11 cellular contexts compared by ENCODE assay signal in the genomic region with DNA sequence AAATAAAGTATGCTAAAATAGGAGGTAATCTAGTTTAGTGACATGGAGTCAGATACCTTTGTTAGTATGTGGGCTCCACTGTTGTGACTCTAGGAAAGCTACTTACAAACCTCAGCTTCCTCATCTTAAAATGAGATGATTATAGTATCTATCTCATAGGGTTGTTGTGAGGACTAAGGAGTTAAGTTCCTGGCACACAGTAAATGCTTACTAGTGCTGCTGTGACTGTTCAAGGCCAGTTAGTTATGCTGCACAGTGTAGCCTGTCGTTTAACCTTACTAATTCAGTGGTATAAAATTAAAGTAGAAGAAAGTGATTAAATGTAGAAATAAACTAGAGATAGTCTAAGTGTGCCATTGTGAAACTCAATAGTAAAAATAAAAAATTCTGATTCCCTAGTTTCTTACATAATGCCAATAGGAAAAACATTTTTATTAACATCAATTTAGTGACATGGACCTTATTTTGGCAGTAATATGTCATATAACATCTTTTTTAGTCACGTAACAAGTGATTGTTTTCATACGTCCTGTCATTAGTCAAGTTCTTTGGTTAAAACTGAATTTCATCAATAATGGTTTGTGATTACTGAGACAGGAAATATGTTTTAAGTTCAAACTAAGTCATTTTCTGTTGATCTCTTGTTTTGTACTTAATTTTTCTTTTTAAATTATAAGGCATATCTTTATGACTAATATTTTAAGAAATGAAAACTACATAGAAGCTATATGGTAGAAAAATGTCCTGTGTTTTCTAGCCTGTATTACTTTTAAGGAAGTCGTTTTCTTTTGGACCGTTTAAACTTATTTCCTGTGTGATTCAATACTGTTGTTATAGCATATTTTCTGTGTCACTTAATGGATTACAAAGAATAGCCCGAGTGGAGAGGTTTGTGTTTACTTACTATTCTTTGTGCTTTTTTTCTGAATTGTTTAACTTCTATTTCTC.
A peak's percentile ranks its signal among the peaks of the same experiment; 100 is the strongest.
DNase-seq lines count a peak whose midpoint lies in the region; ATAC-seq, FAIRE-seq and TF ChIP-seq lines count a peak whose summit lies in the region.
"Had no signal": no experiment of that assay in that cellular context is flagged by ENCODE, and none has a peak within 500 bp of the region (broad histone marks: within the 10 kb centered on the region; RNA-seq: fewer than 3 reads in every experiment).

No MANE protein-coding gene starts in this region.

- H3K9me3 Mint-ChIP-seq in MCF 10A (ENCODE audit: unreplicated experiment) = no peaks in the 10 kb centered on the region
- H3K9me3 Mint-ChIP-seq in stimulated activated naive CD8-positive, alpha-beta T cell treated with anti-CD3 and anti-CD28 coated beads, Interleukin-15, amount 100 ng/mL, for 72 hours = no peaks in the 10 kb centered on the region

- H3K9me3 ChIP-seq in breast epithelium = no peaks in the 10 kb centered on the region
- no peaks in the 10 kb centered on the region for H3K9me3 ChIP-seq in SJSA1 (replicated peaks)

- peak; percentile 89 for FAIRE-seq in endometrium (lab: Jason Lieb, UNC)

- H3K4me3 ChIP-seq in breast epithelium = no peak overlapping the region
- H3K4me3 ChIP-seq in SJSA1 = no peak overlapping the region

- no peak for TF ChIP-seq CTCF in MCF 10A (IDR thresholded peaks at IDR 0.05; ENCODE audit: unreplicated experiment)
- TF ChIP-seq CTCF in breast epithelium (IDR thresholded peaks at IDR 0.05) = no peak

- no peaks in the 10 kb centered on the region for H3K27me3 ChIP-seq in breast epithelium
- no peaks in the 10 kb centered on the region for H3K27me3 ChIP-seq in SJSA1 (replicated peaks)

- ATAC-seq in stimulated activated naive CD8-positive, alpha-beta T cell treated with anti-CD3 and anti-CD28 coated beads, Interleukin-15, amount 100 ng/mL, for 72 hours = peak; percentile 73
- ATAC-seq: Panc1 had no signal

- intact Hi-C loops in MCF 10A (cut with micrococcal nuclease) (no loop called here), breast epithelium (cut with DNase I; ENCODE audit: low total_unique reads) (no loop called here)

- POLR2A ChIA-PET in MCF 10A (lab: Yijun Ruan, JAX) = no interaction called here

- H3K36me3 ChIP-seq in breast epithelium (peaks cover 15% of the 10 kb centered on the region), SJSA1 (peaks cover 21% of the 10 kb centered on the region)

- BruUV-seq in MCF 10A (replicated peaks; lab: Mats Ljungman, UMichigan) = no TSS peak

- no peak for TF ChIP-seq POLR2A in breast epithelium (IDR thresholded peaks at IDR 0.05)

- no peaks in the 10 kb centered on the region for H3K27me3 Mint-ChIP-seq in MCF 10A (ENCODE audit: insufficient read depth, unreplicated experiment)
- H3K27me3 Mint-ChIP-seq in stimulated activated naive CD8-positive, alpha-beta T cell treated with anti-CD3 and anti-CD28 coated beads, Interleukin-15, amount 100 ng/mL, for 72 hours = no peaks in the 10 kb centered on the region
- H3K27me3 Mint-ChIP-seq: progenitor cell of endocrine pancreas had no signal

- peak overlapping the region; percentile 12 for H3K27ac Mint-ChIP-seq in MCF 10A (ENCODE audit: low read depth, unreplicated experiment)
- peak overlapping the region; percentile 83 to 94 for H3K27ac Mint-ChIP-seq in stimulated activated naive CD8-positive, alpha-beta T cell treated with anti-CD3 and anti-CD28 coated beads, Interleukin-15, amount 100 ng/mL, for 72 hours
- H3K27ac Mint-ChIP-seq: progenitor cell of endocrine pancreas had no signal

- CTCF ChIA-PET in MCF 10A (lab: Yijun Ruan, JAX) = interaction anchor here (0.6 to 2.0 kb wide), 2 partner anchors 163 to 293 kb away, joined by 3 to 9 read pairs; no protein-coding TSS in a partner anchor

- H3K36me3 Mint-ChIP-seq in MCF 10A (ENCODE audit: insufficient read depth, unreplicated experiment) = peaks cover 23% of the 10 kb centered on the region

- no peak for DNase-seq in MCF 10A (ENCODE audit: unreplicated experiment)
- DNase-seq in breast epithelium (ENCODE audit: low spot score in 2 of 2) = no peak
- DNase-seq in SJSA1 (ENCODE audit: low read depth in 1 of 2, low spot score in 2 of 2) = peak in 1 of 2 experiments; percentile 9
- DNase-seq in stimulated activated naive CD8-positive, alpha-beta T cell treated with anti-CD3 and anti-CD28 coated beads, Interleukin-15, amount 100 ng/mL, for 72 hours = no peak
- no peak for DNase-seq in SKM-1 (lab: John Stamatoyannopoulos, UW; ENCODE audit: unreplicated experiment)
- DNase-seq in DMS153 (lab: John Stamatoyannopoulos, UW) = no peak
- no peak for DNase-seq in pons (ENCODE audit: low spot score)
- DNase-seq: activated CD4-positive, alpha-beta T cell treated with anti-CD3 and anti-CD28 coated beads, Interleukin-2, amount 50 U/mL, for 48 hours had no signal

- no peaks in the 10 kb centered on the region for H3K4me1 Mint-ChIP-seq in MCF 10A (ENCODE audit: insufficient read depth, unreplicated experiment)
- peaks cover 44% of the 10 kb centered on the region for H3K4me1 Mint-ChIP-seq in stimulated activated naive CD8-positive, alpha-beta T cell treated with anti-CD3 and anti-CD28 coated beads, Interleukin-15, amount 100 ng/mL, for 72 hours

- H3K4me3 Mint-ChIP-seq in MCF 10A (ENCODE audit: unreplicated experiment) = no peak overlapping the region
- peak overlapping the region; percentile 65 to 71 for H3K4me3 Mint-ChIP-seq in stimulated activated naive CD8-positive, alpha-beta T cell treated with anti-CD3 and anti-CD28 coated beads, Interleukin-15, amount 100 ng/mL, for 72 hours

- H3K27ac ChIP-seq in breast epithelium = no peak overlapping the region
- peak overlapping the region; percentile 38 for H3K27ac ChIP-seq in SJSA1

- H3K4me1 ChIP-seq in breast epithelium (no peaks in the 10 kb centered on the region), SJSA1 (replicated peaks) (peaks cover 26% of the 10 kb centered on the region)
